8 cellular contexts compared by ENCODE assay signal in genomic region chr10:114938818-114939193, GRCh38. TPM values are rescaled to one million over a fixed set of nuclear protein-coding genes. Genes with fewer than 3 reads are reported as not detected.
DNase-seq lines count a peak whose midpoint lies in the region; ATAC-seq and TF ChIP-seq lines count a peak whose summit lies in the region.

No MANE protein-coding gene starts in this region.

- no peak overlapping the region for H3K23ac ChIP-seq in H9 (ENCODE audit: insufficient read length, low read depth, low read length)

- H3K4ac ChIP-seq in H9 (ENCODE audit: low read depth, low read length), result no peak overlapping the region

- peak overlapping the region; percentile 96 to 99 (median 99); a peak in 6 of 7 replicates for H3K27ac Mint-ChIP-seq in H9

- no peaks in the 10 kb centered on the region for H3K9me3 Mint-ChIP-seq in H9

- H3K27me3 ChIP-seq in H9 (ENCODE audit: insufficient read depth, low read length) (no peaks in the 10 kb centered on the region), right cardiac atrium (ENCODE audit: control insufficient read depth, insufficient read depth) (no peaks in the 10 kb centered on the region), smooth muscle cell (ENCODE audit: low read depth) (no peaks in the 10 kb centered on the region)

- no peak overlapping the region for H2BK5ac ChIP-seq in H9 (ENCODE audit: insufficient read length, low read length)

- no peaks in the 10 kb centered on the region for H3K27me3 Mint-ChIP-seq in H9 (ENCODE audit: low read depth)

- ATAC-seq in right cardiac atrium (no peak), HG03139 (IDR thresholded peaks at IDR 0.05; ENCODE audit: unreplicated experiment) (no peak), GM21529 (IDR thresholded peaks at IDR 0.05; ENCODE audit: unreplicated experiment) (no peak)

- H3K27ac ChIP-seq in H9 (ENCODE audit: insufficient read length, low read depth, low read length) (no peak overlapping the region), VCaP (peak overlapping the region; percentile 81), right cardiac atrium (ENCODE audit: low read length) (peak overlapping the region; percentile 95), smooth muscle cell (ENCODE audit: low read depth) (peak overlapping the region; percentile 82)

- H3K36me3 Mint-ChIP-seq in H9 (ENCODE audit: insufficient read depth in 1 of 3, low read depth in 3 of 3), result peaks cover 17 to 26% (median 24%) of the 10 kb centered on the region in 3 experiments; a peak in 6 of 7 replicates

- H2BK15ac ChIP-seq in H9 (ENCODE audit: low read depth, low read length), result no peak overlapping the region

- H3K4me3 ChIP-seq in right cardiac atrium (ENCODE audit: low read length) (peak overlapping the region; percentile 92), smooth muscle cell (peak overlapping the region; percentile 84)

- H3K4me3 Mint-ChIP-seq in H9, result peak overlapping the region; percentile 97 to 99

- no peak overlapping the region for H2BK120ac ChIP-seq in H9 (ENCODE audit: low read depth, low read length, poor library complexity, severe bottlenecking)

- H3K18ac ChIP-seq in H9 (ENCODE audit: insufficient read length, low read depth, low read length), result no peak overlapping the region

- H3K79me2 ChIP-seq in H9 (ENCODE audit: insufficient read depth, low read length) (peaks cover 20% of the 10 kb centered on the region; the same call in 1 of the 2 replicates), smooth muscle cell (ENCODE audit: low read depth) (peaks cover 33% of the 10 kb centered on the region)

- H4K91ac ChIP-seq in H9 (ENCODE audit: insufficient read length, low read depth, low read length), result peak overlapping the region; percentile 8

- H3K14ac ChIP-seq in H9 (ENCODE audit: insufficient read depth, low read length), result no peak overlapping the region

- H2AFZ ChIP-seq in H9 (ENCODE audit: low read length) (no peak overlapping the region), smooth muscle cell (ENCODE audit: low read depth) (peak overlapping the region; percentile 97)

- no peaks in the 10 kb centered on the region for H4K20me1 ChIP-seq in H9 (ENCODE audit: control insufficient read depth, insufficient read depth, insufficient read length)
- no peaks in the 10 kb centered on the region for H4K20me1 ChIP-seq in smooth muscle cell (ENCODE audit: low read depth)

- H3K9ac ChIP-seq in H9 (ENCODE audit: extremely low read depth, insufficient read length, low read length) (peak overlapping the region; percentile 70), smooth muscle cell (ENCODE audit: low read depth) (peak overlapping the region; percentile 94)

- H3K4me2 ChIP-seq in H9 (ENCODE audit: insufficient read depth, insufficient read length, low read length), result peak overlapping the region; percentile 81
- peak overlapping the region; percentile 95 for H3K4me2 ChIP-seq in smooth muscle cell

- peaks cover 11 to 13% of the 10 kb centered on the region in 2 experiments for H3K4me1 Mint-ChIP-seq in H9

- H3K4me1 ChIP-seq in H9 (ENCODE audit: insufficient read depth, low read length) (no peaks in the 10 kb centered on the region), right cardiac atrium (ENCODE audit: control insufficient read depth, insufficient read depth, low read length) (peaks cover 3% of the 10 kb centered on the region), smooth muscle cell (ENCODE audit: low read depth) (peaks cover 12% of the 10 kb centered on the region)

- H4K5ac ChIP-seq in H9 (ENCODE audit: insufficient read length, low read depth, low read length), result peak overlapping the region; percentile 70

- H3K79me1 ChIP-seq in H9 (ENCODE audit: insufficient read depth, low read depth, low read length, poor library complexity, severe bottlenecking), result peaks cover 3% of the 10 kb centered on the region

- no peak overlapping the region for H3K56ac ChIP-seq in H9 (ENCODE audit: insufficient read length, low read depth, low read length)

- no CpG with 5 or more reads among the region's 6 CpGs for WGBS in H9 (ENCODE audit: extremely low coverage, insufficient read length, low lambda C conversion rate)
- 13% methylated on average over 6 of the region's 6 CpGs for WGBS in right cardiac atrium
- 23% methylated on average over 6 of the region's 6 CpGs for WGBS in smooth muscle cell (ENCODE audit: low lambda C conversion rate)

- H3K9me3 ChIP-seq in H9 (ENCODE audit: control insufficient read depth, low read depth, low read length), result no peaks in the 10 kb centered on the region
- no peaks in the 10 kb centered on the region for H3K9me3 ChIP-seq in right cardiac atrium (ENCODE audit: control insufficient read depth, low read length)
- H3K9me3 ChIP-seq in smooth muscle cell (replicated peaks; ENCODE audit: low read depth), result no peaks in the 10 kb centered on the region

- H4K8ac ChIP-seq in H9 (replicated peaks; ENCODE audit: insufficient read length, low read depth, low read length), result no peak overlapping the region

- intact Hi-C loops in right cardiac atrium (cut with DNase I), result no loop called here

- H2AK5ac ChIP-seq in H9 (ENCODE audit: insufficient read length, low read length), result no peak overlapping the region

- DNase-seq in H9 (no peak), right cardiac atrium (no peak), smooth muscle cell (lab: John Stamatoyannopoulos, UW; ENCODE audit: unreplicated experiment) (no peak), SW480 (ENCODE audit: low spot score) (no peak), ecto neural progenitor cell (ENCODE audit: low spot score) (no peak)

- H3K23me2 ChIP-seq in H9 (ENCODE audit: insufficient read length, low read depth, low read length, poor library complexity, severe bottlenecking), result peaks cover 4% of the 10 kb centered on the region

- H2BK20ac ChIP-seq in H9 (ENCODE audit: low read depth, low read length, poor library complexity, severe bottlenecking), result no peak overlapping the region

- TF ChIP-seq CTCF in H9 (conservative IDR thresholded peaks at IDR 0.05) (no peak), VCaP (conservative IDR thresholded peaks at IDR 0.05) (no peak), smooth muscle cell (IDR thresholded peaks at IDR 0.05; ENCODE audit: borderline replicate concordance, insufficient read depth, poor library complexity, severe bottlenecking) (no peak)

- H3T11ph ChIP-seq in H9 (ENCODE audit: low read length), result no peak overlapping the region

- H2BK12ac ChIP-seq in H9 (ENCODE audit: insufficient read length, low read depth, low read length), result no peak overlapping the region

- H3F3A ChIP-seq in smooth muscle cell (ENCODE audit: low read depth), result no peaks in the 10 kb centered on the region

- no peaks in the 10 kb centered on the region for H3K36me3 ChIP-seq in smooth muscle cell (ENCODE audit: low read depth)

RNA-seq across cellular contexts. Expression of gene TRUB1, which starts 0.8 kb away (rescaled TPM):
- total RNA-seq in H9 (2021) (19.5 and 20.6 TPM in 2 replicates), right cardiac atrium (10 to 100 TPM; 11.8 to 18.8 (median 16.4) TPM), smooth muscle cell (25.4 and 33.1 TPM in 2 replicates)
- polyA plus RNA-seq in right cardiac atrium (11.8 TPM), smooth muscle cell (9.0 and 10.8 TPM in 2 replicates)
